ENCODE assay signal across 30 cellular contexts in genomic region chr11:30153008-30153407, GRCh38.
"Had no signal": no experiment of that assay in that cellular context is flagged by ENCODE, and none has a peak within 500 bp of the region (broad histone marks: within the 10 kb centered on the region; RNA-seq: fewer than 3 reads in every experiment).

No MANE protein-coding gene starts in this region.

- H3K36me3 Mint-ChIP-seq: naive thymus-derived CD4-positive, alpha-beta T cell; natural killer cell; neural progenitor cell; stimulated activated naive B cell treated with anti-CD40 and anti-IgM and Interleukin-4, amounts not matched to agents 10 μg/mL and 1 μg/mL and 100 μg/mL, for 72 hours had no signal

- H3K27ac Mint-ChIP-seq: naive thymus-derived CD4-positive, alpha-beta T cell; natural killer cell; nephron; neural progenitor cell; progenitor cell of endocrine pancreas; stimulated activated naive B cell treated with anti-CD40 and anti-IgM and Interleukin-4, amounts not matched to agents 10 μg/mL and 1 μg/mL and 100 μg/mL, for 72 hours; stimulated activated naive CD8-positive, alpha-beta T cell treated with anti-CD3 and anti-CD28 coated beads, Interleukin-15, Interleukin-2, amounts not matched to agents 100 ng/mL and 50 ng/mL, for 24 hours had no signal

- FAIRE-seq: urothelium cell line had no signal

- H3K36me3 ChIP-seq: neural progenitor cell, ovary, spleen, stomach, thoracic aorta, thyroid gland, tibial nerve, upper lobe of left lung, vagina had no signal

- H3K27me3 ChIP-seq: neural progenitor cell, ovary, stomach, thyroid gland, tibial nerve, upper lobe of left lung, vagina had no signal

- H3K79me2 ChIP-seq: parathyroid adenoma had no signal

- DNase-seq: naive thymus-derived CD4-positive, alpha-beta T cell; natural killer cell; occipital lobe; ovary; posterior cingulate gyrus; psoas muscle; right cardiac atrium; spleen; stimulated activated CD4-positive, alpha-beta T cell treated with anti-CD3 and anti-CD28 coated beads, Interleukin-12 subunit alpha, Interleukin-12 subunit beta, amount 100 ng/mL, for 4 hours; stimulated activated CD4-positive, alpha-beta T cell treated with anti-CD3 and anti-CD28 coated beads, Interleukin-1b, Interleukin-23, amount 100 ng/mL, for 48 hours; stimulated activated CD4-positive, alpha-beta T cell treated with anti-CD3 and anti-CD28 coated beads, Interleukin-4, amount 100 ng/mL, for 1 hour; stimulated activated CD4-positive, alpha-beta T cell treated with anti-CD3 and anti-CD28 coated beads, Interleukin-4, amount 100 ng/mL, for 4 hours; stimulated activated CD8-positive, alpha-beta memory T cell treated with anti-CD3 and anti-CD28 coated beads, Interleukin-4, amount 100 ng/mL, for 48 hours; stimulated activated naive B cell treated with anti-CD40 and anti-IgM and Interleukin-4, amounts not matched to agents 10 μg/mL and 1 μg/mL and 100 μg/mL, for 72 hours; stimulated activated naive CD4-positive, alpha-beta T cell treated with Interleukin-2 at 50 U/mL for 16 hours; stomach; thyroid gland had no signal

- H3K4me1 ChIP-seq: parathyroid adenoma, psoas muscle, spleen, thyroid gland, tibial nerve, upper lobe of left lung, vagina had no signal

- H3K9me3 ChIP-seq: ovary, psoas muscle, spleen, stomach, thoracic aorta, thyroid gland, tibial nerve, upper lobe of left lung, vagina had no signal

- H3K27ac ChIP-seq: neural progenitor cell, ovary, parathyroid adenoma, psoas muscle, skin epidermis, spleen, stomach, thoracic aorta, thyroid gland, tibial nerve, upper lobe of left lung, vagina had no signal

- H3K4me1 Mint-ChIP-seq: naive thymus-derived CD4-positive, alpha-beta T cell; natural killer cell; stimulated activated naive B cell treated with anti-CD40 and anti-IgM and Interleukin-4, amounts not matched to agents 10 μg/mL and 1 μg/mL and 100 μg/mL, for 72 hours had no signal

- H3K4me3 ChIP-seq: neural progenitor cell, ovary, psoas muscle, skin epidermis, smooth muscle cell, spleen, stomach, thoracic aorta, thyroid gland, tibial nerve, upper lobe of left lung, vagina had no signal

- ATAC-seq: naive thymus-derived CD4-positive, alpha-beta T cell; natural killer cell; psoas muscle; right cardiac atrium; sciatic nerve; stimulated activated naive B cell treated with anti-CD40 and anti-IgM and Interleukin-4, amounts not matched to agents 10 μg/mL and 1 μg/mL and 100 μg/mL, for 72 hours had no signal

- H3K9me3 Mint-ChIP-seq: natural killer cell; nephron; neural progenitor cell; stimulated activated naive B cell treated with anti-CD40 and anti-IgM and Interleukin-4, amounts not matched to agents 10 μg/mL and 1 μg/mL and 100 μg/mL, for 72 hours; stimulated activated naive CD8-positive, alpha-beta T cell treated with anti-CD3 and anti-CD28 coated beads, Interleukin-15, Interleukin-2, amounts not matched to agents 100 ng/mL and 50 ng/mL, for 24 hours had no signal

- H3K27me3 Mint-ChIP-seq: progenitor cell of endocrine pancreas; stimulated activated naive B cell treated with anti-CD40 and anti-IgM and Interleukin-4, amounts not matched to agents 10 μg/mL and 1 μg/mL and 100 μg/mL, for 72 hours had no signal

- H2AFZ ChIP-seq: neural progenitor cell, parathyroid adenoma had no signal

- H3K4me3 Mint-ChIP-seq: naive thymus-derived CD4-positive, alpha-beta T cell; natural killer cell; nephron; neural progenitor cell; stimulated activated naive B cell treated with anti-CD40 and anti-IgM and Interleukin-4, amounts not matched to agents 10 μg/mL and 1 μg/mL and 100 μg/mL, for 72 hours; stimulated activated naive CD8-positive, alpha-beta T cell treated with anti-CD3 and anti-CD28 coated beads, Interleukin-15, Interleukin-2, amounts not matched to agents 100 ng/mL and 50 ng/mL, for 24 hours had no signal

- H3K9ac ChIP-seq: neural progenitor cell, parathyroid adenoma had no signal

- H3K4me2 ChIP-seq: neural progenitor cell, smooth muscle cell had no signal
